In the genomic region with DNA sequence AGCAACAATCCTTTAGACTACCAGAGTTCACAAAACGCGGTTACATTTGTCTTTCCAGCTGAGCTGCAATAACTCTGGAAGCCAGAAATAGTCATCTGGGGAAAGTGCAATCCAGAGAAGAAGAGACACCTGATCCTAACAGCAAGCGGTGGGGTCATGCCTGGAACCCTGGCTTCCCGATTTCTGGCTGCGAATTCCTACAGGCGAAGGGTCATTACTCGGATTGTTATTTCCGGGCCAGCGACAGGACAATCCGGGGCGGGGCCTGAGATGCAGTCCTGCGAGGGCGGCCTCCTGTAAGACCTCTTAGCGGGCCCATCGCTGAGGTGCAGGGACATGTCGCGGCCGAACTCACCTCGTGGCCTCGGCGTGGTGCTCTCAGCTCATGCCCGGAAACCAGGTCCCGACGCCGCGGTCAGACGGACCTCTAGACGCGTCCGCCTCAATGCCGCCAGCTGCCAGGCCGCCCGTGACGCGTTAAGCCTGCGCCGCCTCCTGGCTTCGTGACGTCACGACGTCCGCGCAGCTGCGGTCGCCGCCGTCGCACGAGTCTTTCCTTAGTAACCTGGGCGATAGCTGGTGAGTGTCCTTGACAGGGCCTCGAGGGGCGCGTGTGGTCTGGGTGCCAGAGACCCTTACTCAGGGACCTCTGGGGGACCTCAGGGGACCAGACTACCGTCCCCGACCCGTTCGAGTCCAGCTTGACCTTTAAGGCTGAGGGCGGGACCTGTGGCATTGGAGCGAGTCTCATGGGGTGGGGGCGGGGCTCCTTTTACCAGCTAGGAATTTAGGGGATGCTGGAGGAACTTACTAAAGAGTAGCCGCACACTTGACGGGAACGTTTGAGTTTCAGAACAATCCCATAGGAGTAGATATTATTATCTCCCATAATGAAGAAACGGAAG, we compare ENCODE assay signal across 1 cellular context.
TF ChIP-seq lines count a peak whose summit lies in the region.

A gene with protein sequence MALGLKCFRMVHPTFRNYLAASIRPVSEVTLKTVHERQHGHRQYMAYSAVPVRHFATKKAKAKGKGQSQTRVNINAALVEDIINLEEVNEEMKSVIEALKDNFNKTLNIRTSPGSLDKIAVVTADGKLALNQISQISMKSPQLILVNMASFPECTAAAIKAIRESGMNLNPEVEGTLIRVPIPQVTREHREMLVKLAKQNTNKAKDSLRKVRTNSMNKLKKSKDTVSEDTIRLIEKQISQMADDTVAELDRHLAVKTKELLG (plus strand): TSS at position 523 of the 905 bp plus-strand sequence. CDS start 6,010 bp downstream, outside the sequence.
A gene with protein sequence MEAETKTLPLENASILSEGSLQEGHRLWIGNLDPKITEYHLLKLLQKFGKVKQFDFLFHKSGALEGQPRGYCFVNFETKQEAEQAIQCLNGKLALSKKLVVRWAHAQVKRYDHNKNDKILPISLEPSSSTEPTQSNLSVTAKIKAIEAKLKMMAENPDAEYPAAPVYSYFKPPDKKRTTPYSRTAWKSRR (minus strand): TSS at position 481 of the 905 bp plus-strand sequence. CDS start 3,348 bp downstream, outside the sequence.

TF ChIP-seq in HEK293, 187 proteins besides CTCF, POLR2A, EP300 and RAD21 (continued from another document):
- TF ChIP-seq ZNF549 (tag by site-specific recombination; IDR thresholded peaks at IDR 0.05) (no peak), ZNF791 (tag by site-specific recombination; IDR thresholded peaks at IDR 0.05) (no peak), ZNF10 (tag by site-specific recombination; IDR thresholded peaks at IDR 0.05) (no peak), ZNF426 (tag by site-specific recombination; IDR thresholded peaks at IDR 0.05) (no peak), ZBTB20 (tag by site-specific recombination; IDR thresholded peaks at IDR 0.05) (peak; percentile 59), KLF10 (tag by site-specific recombination; IDR thresholded peaks at IDR 0.05) (0 out of 2 replicates have a peak, but pooled peaks have one; percentile 7), ZNF530 (tag by site-specific recombination; IDR thresholded peaks at IDR 0.05; ENCODE audit: low read depth) (no peak), YY1 (tag by site-specific recombination; IDR thresholded peaks at IDR 0.05) (no peak; the same call in 1 of the 2 replicates), ZFP41 (tag by site-specific recombination; IDR thresholded peaks at IDR 0.05; ENCODE audit: borderline replicate concordance) (no peak), TCF7L2 (IDR thresholded peaks at IDR 0.05; ENCODE audit: borderline replicate concordance, low read depth, low read length) (no peak), MEIS1 (CRISPR knock-in tag; IDR thresholded peaks at IDR 0.05; ENCODE audit: borderline replicate concordance) (no peak), KLF7 (tag by site-specific recombination; IDR thresholded peaks at IDR 0.05; ENCODE audit: borderline replicate concordance) (no peak), HOXC10 (CRISPR knock-in tag; IDR thresholded peaks at IDR 0.05) (0 out of 2 replicates have a peak, but pooled peaks have one; percentile 47), ZNF155 (tag by site-specific recombination; IDR thresholded peaks at IDR 0.05) (no peak), ZNF37A (tag by site-specific recombination; IDR thresholded peaks at IDR 0.05) (no peak), ZNF596 (tag by site-specific recombination; IDR thresholded peaks at IDR 0.05) (no peak), ZNF558 (tag by site-specific recombination; IDR thresholded peaks at IDR 0.05) (no peak), ZNF623 (tag by site-specific recombination; IDR thresholded peaks at IDR 0.05) (no peak), ZNF211 (tag by site-specific recombination; IDR thresholded peaks at IDR 0.05; ENCODE audit: low read depth) (no peak), ZNF274 (IDR thresholded peaks at IDR 0.05; ENCODE audit: low read length) (no peak), ZNF274 (tag by site-specific recombination; IDR thresholded peaks at IDR 0.05; ENCODE audit: borderline replicate concordance) (no peak), ZNF777 (tag by site-specific recombination; IDR thresholded peaks at IDR 0.05; ENCODE audit: borderline replicate concordance) (no peak), ZNF223 (tag by site-specific recombination; IDR thresholded peaks at IDR 0.05) (no peak), KLF8 (tag by site-specific recombination; IDR thresholded peaks at IDR 0.05) (peak; percentile 38; the same call in 1 of the 2 replicates), ZBTB17 (tag by site-specific recombination; IDR thresholded peaks at IDR 0.05) (peak; percentile 87), ZNF76 (tag by site-specific recombination; IDR thresholded peaks at IDR 0.05; ENCODE audit: borderline replicate concordance, low read depth) (0 out of 2 replicates have a peak, but pooled peaks have one; percentile 61)
- TF ChIP-seq, protein P1, sequence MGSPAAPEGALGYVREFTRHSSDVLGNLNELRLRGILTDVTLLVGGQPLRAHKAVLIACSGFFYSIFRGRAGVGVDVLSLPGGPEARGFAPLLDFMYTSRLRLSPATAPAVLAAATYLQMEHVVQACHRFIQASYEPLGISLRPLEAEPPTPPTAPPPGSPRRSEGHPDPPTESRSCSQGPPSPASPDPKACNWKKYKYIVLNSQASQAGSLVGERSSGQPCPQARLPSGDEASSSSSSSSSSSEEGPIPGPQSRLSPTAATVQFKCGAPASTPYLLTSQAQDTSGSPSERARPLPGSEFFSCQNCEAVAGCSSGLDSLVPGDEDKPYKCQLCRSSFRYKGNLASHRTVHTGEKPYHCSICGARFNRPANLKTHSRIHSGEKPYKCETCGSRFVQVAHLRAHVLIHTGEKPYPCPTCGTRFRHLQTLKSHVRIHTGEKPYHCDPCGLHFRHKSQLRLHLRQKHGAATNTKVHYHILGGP (tag by site-specific recombination; IDR thresholded peaks at IDR 0.05), result no peak
- TF ChIP-seq, protein P2, sequence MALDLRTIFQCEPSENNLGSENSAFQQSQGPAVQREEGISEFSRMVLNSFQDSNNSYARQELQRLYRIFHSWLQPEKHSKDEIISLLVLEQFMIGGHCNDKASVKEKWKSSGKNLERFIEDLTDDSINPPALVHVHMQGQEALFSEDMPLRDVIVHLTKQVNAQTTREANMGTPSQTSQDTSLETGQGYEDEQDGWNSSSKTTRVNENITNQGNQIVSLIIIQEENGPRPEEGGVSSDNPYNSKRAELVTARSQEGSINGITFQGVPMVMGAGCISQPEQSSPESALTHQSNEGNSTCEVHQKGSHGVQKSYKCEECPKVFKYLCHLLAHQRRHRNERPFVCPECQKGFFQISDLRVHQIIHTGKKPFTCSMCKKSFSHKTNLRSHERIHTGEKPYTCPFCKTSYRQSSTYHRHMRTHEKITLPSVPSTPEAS (tag by site-specific recombination; IDR thresholded peaks at IDR 0.05), result no peak
- TF ChIP-seq, protein P3, sequence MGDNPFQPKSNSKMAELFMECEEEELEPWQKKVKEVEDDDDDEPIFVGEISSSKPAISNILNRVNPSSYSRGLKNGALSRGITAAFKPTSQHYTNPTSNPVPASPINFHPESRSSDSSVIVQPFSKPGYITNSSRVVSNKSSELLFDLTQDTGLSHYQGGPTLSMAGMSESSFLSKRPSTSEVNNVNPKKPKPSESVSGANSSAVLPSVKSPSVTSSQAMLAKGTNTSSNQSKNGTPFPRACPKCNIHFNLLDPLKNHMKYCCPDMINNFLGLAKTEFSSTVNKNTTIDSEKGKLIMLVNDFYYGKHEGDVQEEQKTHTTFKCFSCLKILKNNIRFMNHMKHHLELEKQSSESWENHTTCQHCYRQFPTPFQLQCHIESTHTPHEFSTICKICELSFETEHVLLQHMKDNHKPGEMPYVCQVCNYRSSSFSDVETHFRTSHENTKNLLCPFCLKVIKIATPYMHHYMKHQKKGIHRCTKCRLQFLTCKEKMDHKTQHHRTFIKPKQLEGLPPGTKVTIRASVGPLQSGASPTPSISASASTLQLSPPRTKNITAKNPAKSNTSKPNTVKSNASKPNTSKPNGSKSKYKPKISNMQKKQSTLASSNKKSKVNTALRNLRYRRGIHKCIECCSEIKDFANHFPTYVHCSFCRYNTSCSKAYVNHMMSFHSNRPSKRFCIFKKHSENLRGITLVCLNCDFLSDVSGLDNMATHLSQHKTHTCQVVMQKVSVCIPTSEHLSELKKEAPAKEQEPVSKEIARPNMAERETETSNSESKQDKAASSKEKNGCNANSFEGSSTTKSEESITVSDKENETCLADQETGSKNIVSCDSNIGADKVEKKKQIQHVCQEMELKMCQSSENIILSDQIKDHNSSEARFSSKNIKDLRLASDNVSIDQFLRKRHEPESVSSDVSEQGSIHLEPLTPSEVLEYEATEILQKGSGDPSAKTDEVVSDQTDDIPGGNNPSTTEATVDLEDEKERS (tag by site-specific recombination; IDR thresholded peaks at IDR 0.05), result no peak
- TF ChIP-seq, protein P4, sequence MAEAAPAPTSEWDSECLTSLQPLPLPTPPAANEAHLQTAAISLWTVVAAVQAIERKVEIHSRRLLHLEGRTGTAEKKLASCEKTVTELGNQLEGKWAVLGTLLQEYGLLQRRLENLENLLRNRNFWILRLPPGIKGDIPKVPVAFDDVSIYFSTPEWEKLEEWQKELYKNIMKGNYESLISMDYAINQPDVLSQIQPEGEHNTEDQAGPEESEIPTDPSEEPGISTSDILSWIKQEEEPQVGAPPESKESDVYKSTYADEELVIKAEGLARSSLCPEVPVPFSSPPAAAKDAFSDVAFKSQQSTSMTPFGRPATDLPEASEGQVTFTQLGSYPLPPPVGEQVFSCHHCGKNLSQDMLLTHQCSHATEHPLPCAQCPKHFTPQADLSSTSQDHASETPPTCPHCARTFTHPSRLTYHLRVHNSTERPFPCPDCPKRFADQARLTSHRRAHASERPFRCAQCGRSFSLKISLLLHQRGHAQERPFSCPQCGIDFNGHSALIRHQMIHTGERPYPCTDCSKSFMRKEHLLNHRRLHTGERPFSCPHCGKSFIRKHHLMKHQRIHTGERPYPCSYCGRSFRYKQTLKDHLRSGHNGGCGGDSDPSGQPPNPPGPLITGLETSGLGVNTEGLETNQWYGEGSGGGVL (tag by site-specific recombination; IDR thresholded peaks at IDR 0.05), result no peak
- TF ChIP-seq, protein P5, sequence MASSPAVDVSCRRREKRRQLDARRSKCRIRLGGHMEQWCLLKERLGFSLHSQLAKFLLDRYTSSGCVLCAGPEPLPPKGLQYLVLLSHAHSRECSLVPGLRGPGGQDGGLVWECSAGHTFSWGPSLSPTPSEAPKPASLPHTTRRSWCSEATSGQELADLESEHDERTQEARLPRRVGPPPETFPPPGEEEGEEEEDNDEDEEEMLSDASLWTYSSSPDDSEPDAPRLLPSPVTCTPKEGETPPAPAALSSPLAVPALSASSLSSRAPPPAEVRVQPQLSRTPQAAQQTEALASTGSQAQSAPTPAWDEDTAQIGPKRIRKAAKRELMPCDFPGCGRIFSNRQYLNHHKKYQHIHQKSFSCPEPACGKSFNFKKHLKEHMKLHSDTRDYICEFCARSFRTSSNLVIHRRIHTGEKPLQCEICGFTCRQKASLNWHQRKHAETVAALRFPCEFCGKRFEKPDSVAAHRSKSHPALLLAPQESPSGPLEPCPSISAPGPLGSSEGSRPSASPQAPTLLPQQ (tag by site-specific recombination; IDR thresholded peaks at IDR 0.05), result peak; percentile 71
- TF ChIP-seq, protein P6, sequence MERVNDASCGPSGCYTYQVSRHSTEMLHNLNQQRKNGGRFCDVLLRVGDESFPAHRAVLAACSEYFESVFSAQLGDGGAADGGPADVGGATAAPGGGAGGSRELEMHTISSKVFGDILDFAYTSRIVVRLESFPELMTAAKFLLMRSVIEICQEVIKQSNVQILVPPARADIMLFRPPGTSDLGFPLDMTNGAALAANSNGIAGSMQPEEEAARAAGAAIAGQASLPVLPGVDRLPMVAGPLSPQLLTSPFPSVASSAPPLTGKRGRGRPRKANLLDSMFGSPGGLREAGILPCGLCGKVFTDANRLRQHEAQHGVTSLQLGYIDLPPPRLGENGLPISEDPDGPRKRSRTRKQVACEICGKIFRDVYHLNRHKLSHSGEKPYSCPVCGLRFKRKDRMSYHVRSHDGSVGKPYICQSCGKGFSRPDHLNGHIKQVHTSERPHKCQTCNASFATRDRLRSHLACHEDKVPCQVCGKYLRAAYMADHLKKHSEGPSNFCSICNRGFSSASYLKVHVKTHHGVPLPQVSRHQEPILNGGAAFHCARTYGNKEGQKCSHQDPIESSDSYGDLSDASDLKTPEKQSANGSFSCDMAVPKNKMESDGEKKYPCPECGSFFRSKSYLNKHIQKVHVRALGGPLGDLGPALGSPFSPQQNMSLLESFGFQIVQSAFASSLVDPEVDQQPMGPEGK (tag by site-specific recombination; IDR thresholded peaks at IDR 0.05), result no peak
- TF ChIP-seq, protein P7, sequence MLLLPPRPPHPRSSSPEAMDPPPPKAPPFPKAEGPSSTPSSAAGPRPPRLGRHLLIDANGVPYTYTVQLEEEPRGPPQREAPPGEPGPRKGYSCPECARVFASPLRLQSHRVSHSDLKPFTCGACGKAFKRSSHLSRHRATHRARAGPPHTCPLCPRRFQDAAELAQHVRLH (tag by site-specific recombination; IDR thresholded peaks at IDR 0.05), result peak; percentile 62; the same call in 1 of the 2 replicates
- TF ChIP-seq, protein P8, sequence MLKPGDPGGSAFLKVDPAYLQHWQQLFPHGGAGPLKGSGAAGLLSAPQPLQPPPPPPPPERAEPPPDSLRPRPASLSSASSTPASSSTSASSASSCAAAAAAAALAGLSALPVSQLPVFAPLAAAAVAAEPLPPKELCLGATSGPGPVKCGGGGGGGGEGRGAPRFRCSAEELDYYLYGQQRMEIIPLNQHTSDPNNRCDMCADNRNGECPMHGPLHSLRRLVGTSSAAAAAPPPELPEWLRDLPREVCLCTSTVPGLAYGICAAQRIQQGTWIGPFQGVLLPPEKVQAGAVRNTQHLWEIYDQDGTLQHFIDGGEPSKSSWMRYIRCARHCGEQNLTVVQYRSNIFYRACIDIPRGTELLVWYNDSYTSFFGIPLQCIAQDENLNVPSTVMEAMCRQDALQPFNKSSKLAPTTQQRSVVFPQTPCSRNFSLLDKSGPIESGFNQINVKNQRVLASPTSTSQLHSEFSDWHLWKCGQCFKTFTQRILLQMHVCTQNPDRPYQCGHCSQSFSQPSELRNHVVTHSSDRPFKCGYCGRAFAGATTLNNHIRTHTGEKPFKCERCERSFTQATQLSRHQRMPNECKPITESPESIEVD (tag by site-specific recombination; IDR thresholded peaks at IDR 0.05), result no peak
TF ChIP-seq in HEK293: peak in this region for 47.
